In genomic region chr20:51542033-51542893, GRCh38 we compare ENCODE assay signal across 8 cellular contexts. TPM values are rescaled to one million over a fixed set of nuclear protein-coding genes. Genes with fewer than 3 reads are reported as not detected.
A peak's percentile ranks its signal among the peaks of the same experiment; 100 is the strongest.
DNase-seq lines count a peak whose midpoint lies in the region; ATAC-seq and TF ChIP-seq lines count a peak whose summit lies in the region.

Gene NFATC2, minus strand, starts transcription at chr20:51542719. Its CDS starts 220 bp downstream, at chr20:51542499.

- WGBS in neuronal stem cell (ENCODE audit: extremely low coverage in 2 of 2, insufficient read length in 2 of 2, insufficient replicate concordance in 1 of 2), 2 donors: no CpG with 5 or more reads among the region's 73 CpGs

- peak within 1 kb of the TSS; percentile 63 for H3K23ac ChIP-seq in neuronal stem cell (ENCODE audit: low read depth, low read length, poor library complexity)

- H3K4me2 ChIP-seq in neuronal stem cell (ENCODE audit: insufficient read depth, low read length, poor library complexity, severe bottlenecking): peak within 1 kb of the TSS; percentile 67

- peaks cover 11 to 15% of the 10 kb centered on the region in 2 donors for H3K4me1 ChIP-seq in neuronal stem cell (ENCODE audit: control insufficient read depth in 2 of 2, insufficient read depth in 1 of 2, low read depth in 1 of 2, low read length in 2 of 2)

- DNase-seq in GDM1 (lab: John Stamatoyannopoulos, UW) (peak; percentile 69), LNCaP clone FGC (ENCODE audit: low read depth) (no peak), epithelial cell of proximal tubule (ENCODE audit: low read depth) (no peak), neuronal stem cell (ENCODE audit: low spot score) (no peak), AG20443 (ENCODE audit: low spot score) (no peak), HCEC 1CT (no peak)
- DNase-seq in activated CD4-positive, alpha-beta T cell treated with anti-CD3 and anti-CD28 coated beads, Interleukin-2, amount 50 U/mL, for 4 hours: peak; percentile 48 to 49

- peaks cover 0 to 8% of the 10 kb centered on the region in 2 donors for H3K9me3 ChIP-seq in neuronal stem cell (replicated peaks in 1 of 2; ENCODE audit: control insufficient read depth in 2 of 2, insufficient read depth in 1 of 2, low read depth in 1 of 2, low read length in 2 of 2)

- H2BK5ac ChIP-seq in neuronal stem cell (ENCODE audit: low read length): peak within 1 kb of the TSS; percentile 63

- H2AFZ ChIP-seq in neuronal stem cell (ENCODE audit: low read length): peak within 1 kb of the TSS; percentile 71

- H3K36me3 ChIP-seq in neuronal stem cell (replicated peaks in 1 of 2; ENCODE audit: control insufficient read depth in 2 of 2, insufficient read depth in 2 of 2, low read length in 2 of 2): no peaks in the 10 kb centered on the region

- ATAC-seq in GM21529 (IDR thresholded peaks at IDR 0.05; ENCODE audit: unreplicated experiment): peak; percentile 39

- no peak within 1 kb of the TSS for H4K8ac ChIP-seq in neuronal stem cell (ENCODE audit: low read depth, low read length)

- peak within 1 kb of the TSS; percentile 68 for H2AK5ac ChIP-seq in neuronal stem cell (ENCODE audit: low read depth, low read length)

- H3K4ac ChIP-seq in neuronal stem cell (ENCODE audit: low read length): no peak within 1 kb of the TSS

- H4K91ac ChIP-seq in neuronal stem cell (ENCODE audit: low read depth, low read length, poor library complexity): no peak within 1 kb of the TSS

- TF ChIP-seq CTCF in LNCaP clone FGC (IDR thresholded peaks at IDR 0.05; ENCODE audit: control insufficient read depth, extremely low read depth, insufficient read depth) (no peak), epithelial cell of proximal tubule (conservative IDR thresholded peaks at IDR 0.05; ENCODE audit: low read depth, low read length) (no peak)

- peaks cover 0 to 24% (median 17%) of the 10 kb centered on the region in 3 experiments for H3K27me3 ChIP-seq in neuronal stem cell (ENCODE audit: control insufficient read depth in 3 of 3, insufficient read depth in 3 of 3, low read depth in 1 of 3, low read length in 3 of 3)

- H2BK120ac ChIP-seq in neuronal stem cell (ENCODE audit: low read depth, low read length): no peak within 1 kb of the TSS

- H3K79me1 ChIP-seq in neuronal stem cell (ENCODE audit: low read depth, low read length): no peaks in the 10 kb centered on the region

- H3K9ac ChIP-seq in neuronal stem cell (ENCODE audit: low read depth, low read length, poor library complexity): peak within 1 kb of the TSS; percentile 72

- peak within 1 kb of the TSS; percentile 12 for H3K27ac ChIP-seq in neuronal stem cell (replicated peaks; ENCODE audit: low read length)

- no peak within 1 kb of the TSS for H3K14ac ChIP-seq in neuronal stem cell (ENCODE audit: low read length)

- H3K4me3 ChIP-seq in LNCaP clone FGC (ENCODE audit: low read depth, low read length) (peak within 1 kb of the TSS; percentile 33), epithelial cell of proximal tubule (ENCODE audit: low read depth, low read length) (peak within 1 kb of the TSS; percentile 18), neuronal stem cell (ENCODE audit: low read length in 2 of 2) (peak within 1 kb of the TSS in 1 of 2 donors; percentile 75)

- H2BK15ac ChIP-seq in neuronal stem cell (ENCODE audit: low read length): peak within 1 kb of the TSS; percentile 41

- peak within 1 kb of the TSS; percentile 60 for H3K18ac ChIP-seq in neuronal stem cell (ENCODE audit: low read length)

- H2BK12ac ChIP-seq in neuronal stem cell (ENCODE audit: low read length): no peak within 1 kb of the TSS

RNA-seq across cellular contexts. Expression of gene NFATC2, which starts in this region (rescaled TPM):
- 1.4 and 1.9 TPM in 2 replicates for total RNA-seq in epithelial cell of proximal tubule
- 0.67 TPM for polyA plus RNA-seq in neuronal stem cell (2013, experiment 1 of 2)
- polyA plus RNA-seq in neuronal stem cell (2013, experiment 2 of 2): 0.76 TPM

Comparison
In these comparisons a context has a peak if more than half of its experiments do, and no peak if none do; other contexts are left out.
1. DNase-seq: peak in GDM1 (single experiment) and activated CD4-positive, alpha-beta T cell treated with anti-CD3 and anti-CD28 coated beads, Interleukin-2, amount 50 U/mL, for 4 hours (2 of 2); none in LNCaP clone FGC (single experiment), epithelial cell of proximal tubule (single experiment), neuronal stem cell (single experiment), AG20443 (single experiment) and HCEC 1CT (single experiment).